ENCODE assay signal across 8 cellular contexts in genomic region chr2:109318150-109318948, GRCh38.
DNase-seq lines count a peak whose midpoint lies in the region; ATAC-seq, FAIRE-seq and TF ChIP-seq lines count a peak whose summit lies in the region.

No MANE protein-coding gene starts in this region.

- no peaks in the 10 kb centered on the region for H3K9me3 ChIP-seq in mucosa of descending colon

- H3K9me3 Mint-ChIP-seq in type B pancreatic cell: no peaks in the 10 kb centered on the region

- ATAC-seq in mucosa of descending colon (peak; percentile 58), HG02852 (IDR thresholded peaks at IDR 0.05; ENCODE audit: unreplicated experiment) (no peak), HG03196 (IDR thresholded peaks at IDR 0.05; ENCODE audit: unreplicated experiment) (no peak), HG02981 (IDR thresholded peaks at IDR 0.05; ENCODE audit: unreplicated experiment) (no peak)

- H3K4me3 Mint-ChIP-seq in type B pancreatic cell: peak overlapping the region; percentile 39

- no peaks in the 10 kb centered on the region for H3K36me3 Mint-ChIP-seq in type B pancreatic cell

- no peak overlapping the region for H3K27ac Mint-ChIP-seq in type B pancreatic cell

- FAIRE-seq in endometrium (lab: Jason Lieb, UNC): peak; percentile 76

- peaks cover 51% of the 10 kb centered on the region for H3K4me1 Mint-ChIP-seq in type B pancreatic cell (ENCODE audit: unreplicated experiment)

- H3K4me1 ChIP-seq in mucosa of descending colon (ENCODE audit: low read depth): peaks cover 15% of the 10 kb centered on the region

- TF ChIP-seq CTCF in mucosa of descending colon (IDR thresholded peaks at IDR 0.05) (no peak), type B pancreatic cell (conservative IDR thresholded peaks at IDR 0.05) (no peak)

- intact Hi-C loops in mucosa of descending colon (cut with DNase I, micrococcal nuclease): no loop called here

- DNase-seq in NCI-H1694 (lab: John Stamatoyannopoulos, UW): peak; percentile 81
- DNase-seq in mucosa of descending colon: peak; percentile 58 to 77 (median 63)
- DNase-seq in type B pancreatic cell (ENCODE audit: extremely low spot score, unreplicated experiment): no peak
- no peak for DNase-seq in NCI-H1048 (lab: John Stamatoyannopoulos, UW)

- peaks cover 3% of the 10 kb centered on the region for H3K27me3 Mint-ChIP-seq in type B pancreatic cell

- no peaks in the 10 kb centered on the region for H3K36me3 ChIP-seq in mucosa of descending colon (ENCODE audit: low read depth)

- H3K4me3 ChIP-seq in mucosa of descending colon: no peak overlapping the region

Comparison
In these comparisons a context has a peak if more than half of its experiments do, and no peak if none do; other contexts are left out.
1. DNase-seq: peak in NCI-H1694 (single experiment) and mucosa of descending colon (3 of 3); none in type B pancreatic cell (single experiment) and NCI-H1048 (single experiment).